In the genomic region with DNA sequence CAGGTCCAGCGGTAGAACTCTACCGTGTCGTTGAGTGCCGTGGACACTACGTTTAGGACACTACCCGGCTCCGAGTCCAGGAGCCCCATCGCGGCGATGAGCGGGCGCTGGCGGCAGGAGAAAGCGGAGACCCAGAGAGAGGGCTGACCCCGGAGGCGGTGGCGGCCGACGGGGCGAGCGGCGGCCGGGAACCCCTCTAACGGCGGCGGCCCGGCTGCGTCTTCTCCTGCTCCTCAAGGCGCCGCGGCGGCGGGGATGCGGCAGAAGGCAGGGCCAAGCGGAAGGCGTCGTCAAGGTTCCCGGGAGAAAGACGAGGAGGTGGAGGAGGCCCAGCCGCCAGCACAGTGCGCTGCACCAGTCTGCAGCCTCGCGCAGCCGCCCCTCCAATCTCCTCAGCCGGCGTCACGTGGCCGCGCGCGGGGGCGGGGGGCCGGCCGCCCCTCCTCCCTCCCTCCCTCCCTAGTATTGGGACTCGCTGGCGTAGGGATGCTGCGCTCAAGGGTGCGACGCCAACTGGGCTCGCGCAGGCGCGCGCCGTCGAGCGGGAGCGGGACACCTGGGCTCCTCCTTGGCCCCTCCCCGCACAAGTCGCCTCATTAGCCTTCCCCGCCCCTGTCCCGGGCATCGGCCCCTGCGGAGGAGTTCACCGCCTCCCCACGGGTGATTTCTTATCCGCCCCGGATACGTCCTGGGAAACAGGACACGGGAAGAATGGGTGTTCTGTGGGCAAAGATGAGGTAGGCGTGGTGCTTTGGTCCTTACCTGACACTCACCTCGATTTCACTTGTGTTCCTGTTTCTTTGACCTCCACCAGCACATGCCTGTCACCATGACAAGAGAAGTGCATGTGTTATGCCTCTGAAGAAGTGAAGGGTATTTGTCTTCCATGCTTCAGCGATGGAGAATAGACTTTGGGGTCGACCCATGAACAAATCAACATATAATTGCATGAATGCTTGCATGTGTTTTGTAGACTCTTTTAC, we compare ENCODE assay signal across 9 cellular contexts. TPM values are rescaled to one million over a fixed set of nuclear protein-coding genes. Genes with fewer than 3 reads are reported as not detected.
DNase-seq lines count a peak whose midpoint lies in the region; TF ChIP-seq lines count a peak whose summit lies in the region.
"Had no signal": no experiment of that assay in that cellular context is flagged by ENCODE, and none has a peak within 500 bp of the region (broad histone marks: within the 10 kb centered on the region; RNA-seq: fewer than 3 reads in every experiment).

A gene (minus strand): TSS at position 363 of the 983 bp plus-strand sequence. CDS start 274 bp downstream, at position 89.

- H3K4me1 ChIP-seq in OCI-LY7 (ENCODE audit: insufficient read depth, low read length, poor library complexity, severe bottlenecking) (no peaks in the 10 kb centered on the region), neural progenitor cell (peaks cover 10% of the 10 kb centered on the region)
- H3K4me1 ChIP-seq: BLaER1 treated with 17β-estradiol and CSF1 and Interleukin-3, amounts not matched to agents 10 nM and 100 nM had no signal

- peaks cover 18% of the 10 kb centered on the region for H3K4me1 Mint-ChIP-seq in neural progenitor cell

- peak within 1 kb of the TSS; percentile 98 for H3K4me3 Mint-ChIP-seq in neural progenitor cell

- peaks cover 30% of the 10 kb centered on the region for H3F3A ChIP-seq in neural progenitor cell (ENCODE audit: low read depth)

- no peaks in the 10 kb centered on the region for H3K9me2 ChIP-seq in OCI-LY7 (ENCODE audit: insufficient read depth, low read length)

- BruUV-seq in OCI-LY7 (replicated peaks; lab: Mats Ljungman, UMichigan), result no TSS peak

- H3K36me3 Mint-ChIP-seq in neural progenitor cell, result no peaks in the 10 kb centered on the region

- H4K20me1 ChIP-seq in OCI-LY7 (ENCODE audit: insufficient read depth, low read length) (no peaks in the 10 kb centered on the region), neural progenitor cell (ENCODE audit: low read depth) (no peaks in the 10 kb centered on the region)
- H4K20me1 ChIP-seq: BLaER1 treated with 17β-estradiol and CSF1 and Interleukin-3, amounts not matched to agents 10 nM and 100 nM had no signal

- DNase-seq in NOMO-1 treated with DMSO at 0.1 percent for 48 hours (lab: John Stamatoyannopoulos, UW; ENCODE audit: unreplicated experiment) (peak; percentile 1), NOMO-1 treated with dmso at 0.1 percent for 144 hours (lab: John Stamatoyannopoulos, UW; ENCODE audit: unreplicated experiment) (no peak), HK-2 (ENCODE audit: unreplicated experiment) (peak; percentile 84), OCI-LY7 (ENCODE audit: low spot score) (no peak), activated gamma-delta T cell treated with Interleukin-2 at 50 U/mL for 16 hours (peak; percentile 37), foreskin fibroblast (peak; percentile 76 to 91), neural progenitor cell (ENCODE audit: low spot score) (peak; percentile 92), substantia nigra (lab: John Stamatoyannopoulos, UW) (peak in 48 of 49 donors; percentile 6 to 89 (median 57))

- peak within 1 kb of the TSS; percentile 14 for H3K9ac ChIP-seq in neural progenitor cell
- H3K9ac ChIP-seq: BLaER1 treated with 17β-estradiol and CSF1 and Interleukin-3, amounts not matched to agents 10 nM and 100 nM had no signal

- POLR2A ChIA-PET in OCI-LY7 (lab: Charles Lee), result no interaction called here

- no peaks in the 10 kb centered on the region for H3K79me2 ChIP-seq in OCI-LY7 (ENCODE audit: insufficient read depth, low read depth, low read length)
- peaks cover 34% of the 10 kb centered on the region for H3K79me2 ChIP-seq in neural progenitor cell (ENCODE audit: low read depth)

- H3K27me3 Mint-ChIP-seq in neural progenitor cell (ENCODE audit: insufficient read depth, low read depth), result peaks cover 10% of the 10 kb centered on the region

- intact Hi-C loops in OCI-LY7 (cut with micrococcal nuclease; ENCODE audit: unreplicated experiment), result no loop called here

- peak within 1 kb of the TSS; percentile 34 for H3K27ac Mint-ChIP-seq in neural progenitor cell

- H3K27ac ChIP-seq in OCI-LY7 (ENCODE audit: low read depth, low read length, poor library complexity, severe bottlenecking) (no peak within 1 kb of the TSS), neural progenitor cell (no peak within 1 kb of the TSS), substantia nigra (ENCODE audit: low read depth, low read length, poor library complexity, severe bottlenecking) (peak within 1 kb of the TSS; percentile 47)
- H3K27ac ChIP-seq: BLaER1 treated with 17β-estradiol and CSF1 and Interleukin-3, amounts not matched to agents 10 nM and 100 nM had no signal

- H3K9me3 Mint-ChIP-seq in neural progenitor cell, result no peaks in the 10 kb centered on the region

- H3K4me2 ChIP-seq in OCI-LY7 (ENCODE audit: low read length) (peak within 1 kb of the TSS; percentile 46; the same call in 1 of the 2 replicates), neural progenitor cell (peak within 1 kb of the TSS; percentile 98)
- H3K4me2 ChIP-seq: BLaER1 treated with 17β-estradiol and CSF1 and Interleukin-3, amounts not matched to agents 10 nM and 100 nM had no signal

- CTCF ChIA-PET in OCI-LY7 (lab: Charles Lee; ENCODE audit: unreplicated experiment), result no interaction called here

- peaks cover 16% of the 10 kb centered on the region for H3K27me3 ChIP-seq in neural progenitor cell
- H3K27me3 ChIP-seq: BLaER1 treated with 17β-estradiol and CSF1 and Interleukin-3, amounts not matched to agents 10 nM and 100 nM had no signal

- H3K36me3 ChIP-seq in OCI-LY7 (ENCODE audit: insufficient read depth, low read length), result no peaks in the 10 kb centered on the region
- no peaks in the 10 kb centered on the region for H3K36me3 ChIP-seq in neural progenitor cell
- H3K36me3 ChIP-seq: BLaER1 treated with 17β-estradiol and CSF1 and Interleukin-3, amounts not matched to agents 10 nM and 100 nM had no signal

- H2AFZ ChIP-seq in OCI-LY7 (ENCODE audit: low read length) (no peak within 1 kb of the TSS), neural progenitor cell (replicated peaks) (peak within 1 kb of the TSS; percentile 99)

- H3K9me3 ChIP-seq in OCI-LY7 (ENCODE audit: low read length) (no peaks in the 10 kb centered on the region), neural progenitor cell (ENCODE audit: low read depth) (no peaks in the 10 kb centered on the region)

- no peak for TF ChIP-seq CTCF in OCI-LY7 (conservative IDR thresholded peaks at IDR 0.05; ENCODE audit: low read length)
- no peak for TF ChIP-seq CTCF in foreskin fibroblast (IDR thresholded peaks at IDR 0.05; ENCODE audit: low read depth, low read length)
- TF ChIP-seq CTCF in neural progenitor cell (IDR thresholded peaks at IDR 0.05), result no peak

- no peak within 1 kb of the TSS for H3K4me3 ChIP-seq in OCI-LY7 (ENCODE audit: low read depth, low read length, poor library complexity, severe bottlenecking)
- H3K4me3 ChIP-seq in foreskin fibroblast (ENCODE audit: low read depth in 1 of 2, low read length in 2 of 2), result peak within 1 kb of the TSS; percentile 79 to 86
- peak within 1 kb of the TSS; percentile 93 for H3K4me3 ChIP-seq in neural progenitor cell
- H3K4me3 ChIP-seq: BLaER1 treated with 17β-estradiol and CSF1 and Interleukin-3, amounts not matched to agents 10 nM and 100 nM had no signal

RNA-seq across cellular contexts. Expression of the gene that starts here (rescaled TPM):
- total RNA-seq in OCI-LY7 (2014; rRNA removed; shearing (Covaris generic)), result not detected in 2 replicates
- total RNA-seq in OCI-LY7 (2022) (not detected in 2 replicates), neural progenitor cell (ENCODE audit: low replicate concordance) (11.6 and 17.2 TPM in 2 replicates)

Comparison
In these comparisons a context has a peak if more than half of its experiments do, and no peak if none do; other contexts are left out.
1. RNA of the gene that starts here (total RNA-seq): 11.6 to 17.2 TPM in neural progenitor cell; not detected in OCI-LY7; every median in the first group is over 10 times any median in the second.
2. DNase-seq: peak in NOMO-1 treated with DMSO at 0.1 percent for 48 hours (single experiment), HK-2 (single experiment), activated gamma-delta T cell treated with Interleukin-2 at 50 U/mL for 16 hours (single experiment), foreskin fibroblast (2 of 2), neural progenitor cell (single experiment) and substantia nigra (48 of 49); none in NOMO-1 treated with dmso at 0.1 percent for 144 hours (single experiment) and OCI-LY7 (single experiment).